In genomic region chr3:72086051-72086711, GRCh38 we compare ENCODE assay signal across 1 cellular context.
TF ChIP-seq lines count a peak whose summit lies in the region.

No MANE protein-coding gene starts in this region.

TF ChIP-seq in K562, 482 proteins besides CTCF, POLR2A, EP300 and RAD21 (continued from another document and continues in another):
- no peak for TF ChIP-seq TSHZ1 (CRISPR knock-in tag; IDR thresholded peaks at IDR 0.05)
- TF ChIP-seq ZBTB8A (IDR thresholded peaks at IDR 0.05; ENCODE audit: partially characterized antibody), result no peak
- TF ChIP-seq ID3 (CRISPR knock-in tag; IDR thresholded peaks at IDR 0.05), result no peak
- TF ChIP-seq ID3 (tag; IDR thresholded peaks at IDR 0.05), result peak; percentile 82
- TF ChIP-seq CXXC5 (CRISPR knock-in tag; IDR thresholded peaks at IDR 0.05), result peak; percentile 87
- TF ChIP-seq USF2 (CRISPR knock-in tag; IDR thresholded peaks at IDR 0.05), result no peak
- no peak for TF ChIP-seq SP2 (IDR thresholded peaks at IDR 0.05; ENCODE audit: extremely low read depth, low read depth, low read length, poor library complexity, severe bottlenecking)
- TF ChIP-seq EHMT2 (IDR thresholded peaks at IDR 0.05), result no peak
- no peak for TF ChIP-seq ZNF57 (CRISPR knock-in tag; IDR thresholded peaks at IDR 0.05)
- peak; percentile 76; the same call in 1 of the 2 replicates for TF ChIP-seq ZNF175 (CRISPR knock-in tag; IDR thresholded peaks at IDR 0.05; ENCODE audit: low read depth)
- TF ChIP-seq CTBP1 (IDR thresholded peaks at IDR 0.05; ENCODE audit: borderline replicate concordance), result peak; percentile 87
- no peak for TF ChIP-seq HNRNPL (IDR thresholded peaks at IDR 0.05; ENCODE audit: low read depth, low read length)
- TF ChIP-seq ATF4 (CRISPR knock-in tag; IDR thresholded peaks at IDR 0.05), result no peak
- no peak for TF ChIP-seq FOXK2 (conservative IDR thresholded peaks at IDR 0.05 in 1 of 2, IDR thresholded peaks at IDR 0.05 in 1 of 2; ENCODE audit: low read depth in 2 of 2)
- no peak for TF ChIP-seq ZFPM2 (CRISPR knock-in tag; IDR thresholded peaks at IDR 0.05)
- TF ChIP-seq MTF1 (CRISPR knock-in tag; IDR thresholded peaks at IDR 0.05; ENCODE audit: borderline replicate concordance), result no peak
- no peak for TF ChIP-seq TEAD2 (tag; IDR thresholded peaks at IDR 0.05)
- TF ChIP-seq RBM14 (IDR thresholded peaks at IDR 0.05; ENCODE audit: borderline replicate concordance, insufficient read depth, low read depth, low read length), result no peak
- peak; percentile 48; the same call in 1 of the 2 replicates for TF ChIP-seq GATAD2B (IDR thresholded peaks at IDR 0.05; ENCODE audit: borderline replicate concordance)
- TF ChIP-seq CREB3 (tag; conservative IDR thresholded peaks at IDR 0.05; ENCODE audit: low read depth), result no peak
- TF ChIP-seq RERE (CRISPR knock-in tag; IDR thresholded peaks at IDR 0.05; ENCODE audit: borderline replicate concordance), result no peak
- TF ChIP-seq ZBTB2 (IDR thresholded peaks at IDR 0.05), result no peak
- no peak for TF ChIP-seq ZNF518B (CRISPR knock-in tag; IDR thresholded peaks at IDR 0.05)
- TF ChIP-seq HLTF (IDR thresholded peaks at IDR 0.05), result no peak
- no peak for TF ChIP-seq TRIM25 (IDR thresholded peaks at IDR 0.05; ENCODE audit: borderline replicate concordance)
- TF ChIP-seq CSDE1 (IDR thresholded peaks at IDR 0.05), result no peak
- no peak for TF ChIP-seq ZNF431 (CRISPR knock-in tag; IDR thresholded peaks at IDR 0.05)
- TF ChIP-seq ZSCAN32 (CRISPR knock-in tag; IDR thresholded peaks at IDR 0.05), result no peak
- peak; percentile 78; the same call in 1 of the 2 replicates for TF ChIP-seq ZNF263 (CRISPR knock-in tag; IDR thresholded peaks at IDR 0.05; ENCODE audit: borderline replicate concordance)
- no peak for TF ChIP-seq AFF1 (IDR thresholded peaks at IDR 0.05; ENCODE audit: low read depth in 1 of 2, partially characterized antibody in 2 of 2)
- no peak for TF ChIP-seq DNMT1 (IDR thresholded peaks at IDR 0.05)
- peak; percentile 83 for TF ChIP-seq FOSL1 (tag; conservative IDR thresholded peaks at IDR 0.05)
- TF ChIP-seq SNRNP70 (optimal IDR thresholded peaks at IDR 0.05; ENCODE audit: low read depth, low read length), result no peak
- peak in 1 of 2 experiments; percentile 70; a peak in 1 of 4 replicates for TF ChIP-seq HDAC1 (IDR thresholded peaks at IDR 0.05)
- TF ChIP-seq MED1 (CRISPR knock-in tag; IDR thresholded peaks at IDR 0.05; ENCODE audit: borderline replicate concordance), result no peak
- TF ChIP-seq ZNF778 (CRISPR knock-in tag; IDR thresholded peaks at IDR 0.05), result no peak
